ENCODE assay signal across 16 cellular contexts in genomic region chr2:3217646-3218045, GRCh38.
"Had no signal": no experiment of that assay in that cellular context is flagged by ENCODE, and none has a peak within 500 bp of the region (broad histone marks: within the 10 kb centered on the region; RNA-seq: fewer than 3 reads in every experiment).

No MANE protein-coding gene starts in this region.

- H3K4me1 ChIP-seq: colonic mucosa, tibial artery had no signal

- H3K27ac Mint-ChIP-seq: activated B cell treated with CpG ODN at 0.5 μM for 24 hours; T-helper 1 cell treated with Interleukin-12 subunit alpha and Interleukin-12 subunit beta and Interleukin-4 antibody, amounts not matched to agents 30 μg/mL and 1 μg/mL, for 36 hours had no signal

- H3K27ac ChIP-seq: cardiac muscle cell, colonic mucosa, epithelial cell of prostate, hepatocyte, tibial artery had no signal

- H3K27me3 ChIP-seq: cardiac muscle cell, colonic mucosa, hepatocyte, tibial artery had no signal

- H3K4me2 ChIP-seq: hepatocyte, SK-N-SH had no signal

- DNase-seq: activated B cell treated with CpG ODN at 0.5 μM for 24 hours; activated CD4-positive, alpha-beta T cell treated with anti-CD3 and anti-CD28 coated beads, Interleukin-2, amount 50 U/mL, for 48 hours; activated gamma-delta T cell; colonic mucosa; effector CD4-positive, alpha-beta T cell; kidney glomerular epithelial cell; Right ventricle myocardium superior; SK-N-SH; stimulated activated CD4-positive, alpha-beta T cell treated with anti-CD3 and anti-CD28 coated beads, Interleukin-4, amount 100 ng/mL, for 4 hours; tibial artery had no signal

- H3K9me3 Mint-ChIP-seq: activated B cell treated with CpG ODN at 0.5 μM for 24 hours had no signal

- H3K4me3 ChIP-seq: cardiac muscle cell, colonic mucosa, hepatocyte, skin epidermis, tibial artery had no signal

- H3K79me2 ChIP-seq: hepatocyte had no signal

- H3K27me3 Mint-ChIP-seq: activated B cell treated with CpG ODN at 0.5 μM for 24 hours had no signal

- H2AFZ ChIP-seq: hepatocyte had no signal

- FAIRE-seq: TTC549 had no signal

- H3K9me3 ChIP-seq: colonic mucosa, SK-N-SH had no signal

- H3K4me3 Mint-ChIP-seq: activated B cell treated with CpG ODN at 0.5 μM for 24 hours; T-helper 1 cell treated with Interleukin-12 subunit alpha and Interleukin-12 subunit beta and Interleukin-4 antibody, amounts not matched to agents 30 μg/mL and 1 μg/mL, for 36 hours had no signal

- H3K36me3 ChIP-seq: cardiac muscle cell, colonic mucosa had no signal

- H3K9ac ChIP-seq: SK-N-SH had no signal
